ENCODE assay signal across 1 cellular context in the genomic region with DNA sequence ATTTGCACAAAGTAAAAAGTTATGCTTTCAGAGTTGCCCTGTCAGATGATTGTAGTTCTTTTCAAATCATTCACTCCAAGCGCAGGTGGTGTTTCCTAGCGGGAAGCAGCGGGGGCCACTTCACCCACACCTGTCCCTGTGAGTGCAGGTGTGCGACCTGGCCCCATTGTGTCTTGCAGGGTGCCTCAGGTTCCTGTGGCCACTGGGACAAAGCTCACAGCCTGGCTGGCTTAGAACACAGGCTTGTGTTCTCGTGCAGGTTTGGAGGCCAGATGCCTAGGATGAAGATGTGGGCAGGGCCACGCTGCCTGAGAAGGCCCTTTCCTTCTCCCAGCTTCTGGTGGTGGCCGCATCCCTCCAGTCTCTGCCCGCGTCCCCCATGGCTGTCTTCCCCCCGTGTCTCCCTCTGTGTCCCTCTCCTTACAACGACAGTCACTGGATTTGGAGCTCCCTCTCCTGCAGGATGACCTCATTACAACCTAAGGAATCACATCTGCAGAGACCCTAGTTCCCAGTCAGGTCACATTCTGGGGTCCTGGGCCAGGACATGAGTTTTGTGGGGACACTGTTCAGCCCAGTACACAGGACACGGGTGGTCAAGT.
A peak's percentile ranks its signal among the peaks of the same experiment; 100 is the strongest.
TF ChIP-seq lines count a peak whose summit lies in the region.

No MANE protein-coding gene starts in this region.

TF ChIP-seq in HepG2, 621 proteins besides CTCF, POLR2A, EP300 and RAD21 (continued from another document):
- TF ChIP-seq PATZ1 (CRISPR knock-in tag; IDR thresholded peaks at IDR 0.05) = peak; percentile 23; the same call in 1 of the 2 replicates
- TF ChIP-seq KLF9 (CRISPR knock-in tag; IDR thresholded peaks at IDR 0.05; ENCODE audit: low read depth) = no peak
- peak; percentile 28; the same call in 1 of the 2 replicates for TF ChIP-seq ZNF614 (CRISPR knock-in tag; IDR thresholded peaks at IDR 0.05; ENCODE audit: borderline replicate concordance)
- peak; percentile 50; the same call in 1 of the 2 replicates for TF ChIP-seq EEA1 (CRISPR knock-in tag; IDR thresholded peaks at IDR 0.05; ENCODE audit: borderline replicate concordance)
- TF ChIP-seq ZC3H13 (CRISPR knock-in tag; IDR thresholded peaks at IDR 0.05) = no peak
- no peak for TF ChIP-seq NPAS2 (CRISPR knock-in tag; IDR thresholded peaks at IDR 0.05; ENCODE audit: borderline replicate concordance)
- TF ChIP-seq STAT5B (CRISPR knock-in tag; IDR thresholded peaks at IDR 0.05) = no peak
- TF ChIP-seq ATF7 (IDR thresholded peaks at IDR 0.05) = peak; percentile 52
- TF ChIP-seq ATF7 (CRISPR knock-in tag; IDR thresholded peaks at IDR 0.05) = no peak
- TF ChIP-seq ZFX (CRISPR knock-in tag; IDR thresholded peaks at IDR 0.05; ENCODE audit: low read depth) = peak; percentile 26; the same call in 1 of the 2 replicates
- no peak for TF ChIP-seq BRCA1 (CRISPR knock-in tag; IDR thresholded peaks at IDR 0.05)
- no peak for TF ChIP-seq TBL1XR1 (IDR thresholded peaks at IDR 0.05; ENCODE audit: borderline replicate concordance, low read length, partially characterized antibody)
- TF ChIP-seq KDM2A (CRISPR knock-in tag; IDR thresholded peaks at IDR 0.05; ENCODE audit: borderline replicate concordance, low read depth) = 0 out of 2 replicates have a peak, but pooled peaks have one; percentile 25
- no peak for TF ChIP-seq SMARCE1 (IDR thresholded peaks at IDR 0.05; ENCODE audit: borderline replicate concordance)
- peak; percentile 12; the same call in 1 of the 2 replicates for TF ChIP-seq FOSL2 (CRISPR knock-in tag; IDR thresholded peaks at IDR 0.05)
- no peak for TF ChIP-seq SAFB2 (CRISPR knock-in tag; IDR thresholded peaks at IDR 0.05; ENCODE audit: borderline replicate concordance, low read depth)
- no peak for TF ChIP-seq CREB1 (IDR thresholded peaks at IDR 0.05)
- no peak for TF ChIP-seq CREB1 (CRISPR knock-in tag; IDR thresholded peaks at IDR 0.05)
- TF ChIP-seq ZNF331 (CRISPR knock-in tag; IDR thresholded peaks at IDR 0.05) = no peak
- peak; percentile 63; the same call in 1 of the 2 replicates for TF ChIP-seq SSRP1 (CRISPR knock-in tag; IDR thresholded peaks at IDR 0.05)
- no peak for TF ChIP-seq SNRNP70 (IDR thresholded peaks at IDR 0.05; ENCODE audit: low read depth, low read length)
- no peak for TF ChIP-seq TFAP4 (IDR thresholded peaks at IDR 0.05; ENCODE audit: borderline replicate concordance, low read depth)
